8 cellular contexts compared by ENCODE assay signal in genomic region chr6:28589234-28589951, GRCh38.
DNase-seq lines count a peak whose midpoint lies in the region; ATAC-seq lines count a peak whose summit lies in the region.

No MANE protein-coding gene starts in this region.

- H3K9me3 Mint-ChIP-seq in activated CD8-positive, alpha-beta T cell treated with anti-CD3 and anti-CD28 coated beads, Interleukin-2, amount 10 ng/mL, durations not matched to agents 7 days and 5 days (ENCODE audit: insufficient read depth) = peaks cover 3% of the 10 kb centered on the region

- peaks cover 7% of the 10 kb centered on the region for H3K36me3 Mint-ChIP-seq in activated CD8-positive, alpha-beta T cell treated with anti-CD3 and anti-CD28 coated beads, Interleukin-2, amount 10 ng/mL, durations not matched to agents 7 days and 5 days (ENCODE audit: low read depth)

- H3K4me3 ChIP-seq in skeletal muscle cell (ENCODE audit: low read depth, low read length) = peak overlapping the region; percentile 35

- ATAC-seq in GM21737 (IDR thresholded peaks at IDR 0.05; ENCODE audit: unreplicated experiment) (peak; percentile 64), HG03280 (IDR thresholded peaks at IDR 0.05; ENCODE audit: unreplicated experiment) (no peak)
- peak; percentile 45 for ATAC-seq in activated CD8-positive, alpha-beta T cell treated with anti-CD3 and anti-CD28 coated beads, Interleukin-2, amount 10 ng/mL, durations not matched to agents 7 days and 5 days

- peaks cover 42% of the 10 kb centered on the region for H3K4me1 Mint-ChIP-seq in activated CD8-positive, alpha-beta T cell treated with anti-CD3 and anti-CD28 coated beads, Interleukin-2, amount 10 ng/mL, durations not matched to agents 7 days and 5 days (ENCODE audit: low read depth)

- no peak overlapping the region for H3K27ac Mint-ChIP-seq in activated CD8-positive, alpha-beta T cell treated with anti-CD3 and anti-CD28 coated beads, Interleukin-2, amount 10 ng/mL, durations not matched to agents 7 days and 5 days

- CTCF ChIA-PET in activated CD8-positive, alpha-beta T cell treated with anti-CD3 and anti-CD28 coated beads, Interleukin-2, amount 10 ng/mL, durations not matched to agents 7 days and 5 days (lab: Charles Lee) = interaction anchor here (1.7 kb wide), 1 partner anchor 47 kb away, joined by 5 read pairs; no protein-coding TSS in a partner anchor

- POLR2A ChIA-PET in activated CD8-positive, alpha-beta T cell treated with anti-CD3 and anti-CD28 coated beads, Interleukin-2, amount 10 ng/mL, durations not matched to agents 7 days and 5 days (lab: Charles Lee) = no interaction called here

- H3K27me3 Mint-ChIP-seq in activated CD8-positive, alpha-beta T cell treated with anti-CD3 and anti-CD28 coated beads, Interleukin-2, amount 10 ng/mL, durations not matched to agents 7 days and 5 days (ENCODE audit: low read depth) = peaks cover 66% of the 10 kb centered on the region

- DNase-seq in DMS 273 (lab: John Stamatoyannopoulos, UW; ENCODE audit: unreplicated experiment) (peak; percentile 99), NCI-H1436 (lab: John Stamatoyannopoulos, UW) (peak; percentile 60), germinal center (ENCODE audit: low spot score) (peak; percentile 5), skeletal muscle cell (ENCODE audit: low read depth) (peak; percentile 77), KG1 (lab: John Stamatoyannopoulos, UW) (no peak)
- peak; percentile 45 for DNase-seq in activated CD8-positive, alpha-beta T cell treated with anti-CD3 and anti-CD28 coated beads, Interleukin-2, amount 10 ng/mL, durations not matched to agents 7 days and 5 days

- peak overlapping the region; percentile 4 for H3K4me3 Mint-ChIP-seq in activated CD8-positive, alpha-beta T cell treated with anti-CD3 and anti-CD28 coated beads, Interleukin-2, amount 10 ng/mL, durations not matched to agents 7 days and 5 days
